Comparison of ENCODE assay signal across 22 cellular contexts in the genomic region with DNA sequence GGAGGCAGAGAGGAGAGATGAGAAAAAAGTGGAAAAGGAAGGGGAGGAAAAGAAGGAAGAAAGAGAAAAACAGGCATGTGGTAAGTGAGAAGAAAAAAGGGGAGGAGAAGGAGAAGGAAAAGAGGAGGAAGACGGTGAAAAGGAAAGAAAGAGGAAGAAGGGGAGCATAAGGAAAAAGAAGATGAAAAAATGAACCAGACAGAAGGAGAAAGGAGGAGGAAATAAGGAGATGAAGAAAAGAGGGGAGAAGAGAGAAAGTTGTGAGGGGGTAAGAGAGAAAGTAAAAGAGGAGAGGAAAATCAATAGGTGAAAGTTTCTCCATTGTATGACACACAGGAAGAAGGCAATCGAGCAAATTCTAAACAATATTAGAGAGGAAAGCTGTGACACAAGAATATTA.
DNase-seq lines count a peak whose midpoint lies in the region; ATAC-seq and TF ChIP-seq lines count a peak whose summit lies in the region.
"Had no signal": no experiment of that assay in that cellular context is flagged by ENCODE, and none has a peak within 500 bp of the region (broad histone marks: within the 10 kb centered on the region; RNA-seq: fewer than 3 reads in every experiment).

No MANE protein-coding gene starts in this region.

- no peak for DNase-seq in activated B cell treated with CpG ODN at 0.5 μM for 24 hours
- DNase-seq in neural crest cell (ENCODE audit: low read depth, low spot score): no peak
- DNase-seq: 8988T; ACHN; BE2C; C1 segment of cervical spinal cord; CD4-positive, alpha-beta memory T cell; CD4-positive, CD25-positive, alpha-beta regulatory T cell; CD8-positive, alpha-beta memory T cell; COR-L47; DMS 273 treated with DMSO at 0.1 percent for 48 hours; DMS153; DMS53; DMS79; DND-41; EL; GDM1 had no signal

- H3K27ac Mint-ChIP-seq in activated B cell treated with CpG ODN at 0.5 μM for 24 hours (no peak overlapping the region), neural crest cell (ENCODE audit: unreplicated experiment) (peak overlapping the region; percentile 16)
- H3K27ac Mint-ChIP-seq: CD14-positive monocyte; CD4-positive, alpha-beta memory T cell had no signal

- TF ChIP-seq CTCF in activated B cell treated with CpG ODN at 0.5 μM for 24 hours (IDR thresholded peaks at IDR 0.05) (peak; percentile 58), neural crest cell (conservative IDR thresholded peaks at IDR 0.05) (no peak)

- intact Hi-C loops in activated B cell treated with CpG ODN at 0.5 μM for 24 hours (cut with micrococcal nuclease): no loop called here

- CTCF ChIA-PET in activated B cell treated with CpG ODN at 0.5 μM for 24 hours (lab: Charles Lee): no interaction called here

- H3K9me3 Mint-ChIP-seq in activated B cell treated with CpG ODN at 0.5 μM for 24 hours: peaks cover 3% of the 10 kb centered on the region
- H3K9me3 Mint-ChIP-seq in neural crest cell: peaks cover 5% of the 10 kb centered on the region
- H3K9me3 Mint-ChIP-seq: CD8-positive, alpha-beta memory T cell had no signal

- ATAC-seq in activated B cell treated with CpG ODN at 0.5 μM for 24 hours (ENCODE audit: low read depth) (no peak), GM21526 (IDR thresholded peaks at IDR 0.05; ENCODE audit: low FRiP score, unreplicated experiment) (no peak), GM18909 (IDR thresholded peaks at IDR 0.05; ENCODE audit: poor library complexity, unreplicated experiment) (no peak), GM19395 (IDR thresholded peaks at IDR 0.05; ENCODE audit: unreplicated experiment) (no peak)
- ATAC-seq: GM12878 had no signal

- H3K4me1 Mint-ChIP-seq in activated B cell treated with CpG ODN at 0.5 μM for 24 hours (no peaks in the 10 kb centered on the region), neural crest cell (no peaks in the 10 kb centered on the region)
- H3K4me1 Mint-ChIP-seq: CD14-positive monocyte; CD4-positive, alpha-beta memory T cell; CD4-positive, CD25-positive, alpha-beta regulatory T cell; CD8-positive, alpha-beta memory T cell had no signal

- H3K4me3 Mint-ChIP-seq in activated B cell treated with CpG ODN at 0.5 μM for 24 hours (no peak overlapping the region), neural crest cell (no peak overlapping the region)
- H3K4me3 Mint-ChIP-seq: CD14-positive monocyte; CD4-positive, alpha-beta memory T cell; CD4-positive, CD25-positive, alpha-beta regulatory T cell; CD8-positive, alpha-beta memory T cell had no signal

- H3K27me3 Mint-ChIP-seq in activated B cell treated with CpG ODN at 0.5 μM for 24 hours (peaks cover 8% of the 10 kb centered on the region), neural crest cell (ENCODE audit: low read depth) (peaks cover 9% of the 10 kb centered on the region)
- H3K27me3 Mint-ChIP-seq: CD4-positive, CD25-positive, alpha-beta regulatory T cell had no signal

- H3K36me3 Mint-ChIP-seq in activated B cell treated with CpG ODN at 0.5 μM for 24 hours (ENCODE audit: low read depth) (no peaks in the 10 kb centered on the region), neural crest cell (ENCODE audit: low read depth) (no peaks in the 10 kb centered on the region)
- H3K36me3 Mint-ChIP-seq: CD14-positive monocyte; CD4-positive, alpha-beta memory T cell; CD4-positive, CD25-positive, alpha-beta regulatory T cell; CD8-positive, alpha-beta memory T cell had no signal

- POLR2A ChIA-PET in activated B cell treated with CpG ODN at 0.5 μM for 24 hours (lab: Charles Lee): no interaction called here
